ENCODE assay signal across 1 cellular context in genomic region chr16:8665529-8665928, GRCh38.
A peak's percentile ranks its signal among the peaks of the same experiment; 100 is the strongest.
TF ChIP-seq lines count a peak whose summit lies in the region.

No MANE protein-coding gene starts in this region.

TF ChIP-seq in GM23338, 12 proteins besides CTCF, POLR2A, EP300 and RAD21:
- TF ChIP-seq ZNF462 (CRISPR knock-in tag; IDR thresholded peaks at IDR 0.05) (0 out of 2 replicates have a peak, but pooled peaks have one; percentile 30), ZNF331 (CRISPR knock-in tag; IDR thresholded peaks at IDR 0.05; ENCODE audit: low read depth) (no peak)
TF ChIP-seq in GM23338: peak in this region for 1.
